8 cellular contexts compared by ENCODE assay signal in the genomic region with DNA sequence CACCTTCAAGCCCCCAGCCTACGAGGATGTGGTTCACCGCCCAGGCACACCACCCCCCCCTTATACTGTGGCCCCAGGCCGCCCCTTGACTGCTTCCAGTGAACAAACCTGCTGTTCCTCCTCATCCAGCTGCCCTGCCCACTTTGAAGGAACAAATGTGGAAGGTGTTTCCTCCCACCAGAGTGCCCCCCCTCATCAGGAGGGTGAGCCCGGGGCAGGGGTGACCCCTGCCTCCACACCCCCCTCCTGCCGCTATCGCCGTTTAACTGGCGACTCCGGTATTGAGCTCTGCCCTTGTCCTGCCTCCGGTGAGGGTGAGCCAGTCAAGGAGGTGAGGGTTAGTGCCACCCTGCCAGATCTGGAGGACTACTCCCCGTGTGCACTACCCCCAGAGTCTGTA. TPM values are rescaled to one million over a fixed set of nuclear protein-coding genes. Genes with fewer than 3 reads are reported as not detected.
DNase-seq lines count a peak whose midpoint lies in the region; ATAC-seq and TF ChIP-seq lines count a peak whose summit lies in the region.
"Not testable (repeated sequence)": the region's sequence is repeated elsewhere in the genome, so short reads cannot be mapped to it uniquely, and the experiment has no call there.

No MANE protein-coding gene starts in this region.

- H3K27me3 Mint-ChIP-seq in Calu3 (ENCODE audit: unreplicated experiment); activated CD4-positive, alpha-beta memory T cell treated with anti-CD3 and anti-CD28 coated beads for 36 hours; activated naive CD4-positive, alpha-beta T cell treated with anti-CD3 and anti-CD28 coated beads, Interleukin-2, amount 10 ng/mL, durations not matched to agents 7 days and 5 days; MCF 10A (ENCODE audit: insufficient read depth, unreplicated experiment); memory B cell; type B pancreatic cell: not testable (repeated sequence)
- H3K27me3 Mint-ChIP-seq in neural progenitor cell (ENCODE audit: insufficient read depth, low read depth) = peaks cover 17% of the 10 kb centered on the region

- not testable (repeated sequence) for H3K4me2 ChIP-seq in neural progenitor cell

- H3F3A ChIP-seq in neural progenitor cell (ENCODE audit: low read depth) = peaks cover 40% of the 10 kb centered on the region

- peak overlapping the region; percentile 94 for H3K27ac Mint-ChIP-seq in Calu3 (ENCODE audit: unreplicated experiment)
- not testable (repeated sequence) for H3K27ac Mint-ChIP-seq in activated CD4-positive, alpha-beta memory T cell treated with anti-CD3 and anti-CD28 coated beads for 36 hours; activated naive CD4-positive, alpha-beta T cell treated with anti-CD3 and anti-CD28 coated beads, Interleukin-2, amount 10 ng/mL, durations not matched to agents 7 days and 5 days; MCF 10A (ENCODE audit: low read depth, unreplicated experiment); memory B cell; neural progenitor cell
- peak overlapping the region; percentile 48 for H3K27ac Mint-ChIP-seq in type B pancreatic cell

- POLR2A ChIA-PET in RWPE1 (lab: Yijun Ruan, JAX; ENCODE audit: low non-redundant PET) = not testable (repeated sequence)
- POLR2A ChIA-PET in activated CD4-positive, alpha-beta memory T cell treated with anti-CD3 and anti-CD28 coated beads for 36 hours (lab: Charles Lee) = interaction anchor here (2.5 to 3.2 kb wide), 2 partner anchors 12 to 21 kb away, joined by 19 to 20 read pairs; a partner anchor contains a TSS
- POLR2A ChIA-PET in MCF 10A (lab: Yijun Ruan, JAX) = interaction anchor here (0.7 to 9.2 kb wide), 4 partner anchors 13 to 685 kb away, joined by 3 to 102 read pairs (median 52); a partner anchor contains a TSS

- H3K9me3 ChIP-seq in neural progenitor cell (ENCODE audit: low read depth) = not testable (repeated sequence)

- H3K36me3 Mint-ChIP-seq in Calu3 (ENCODE audit: insufficient read depth, unreplicated experiment) = peaks cover 95% of the 10 kb centered on the region
- H3K36me3 Mint-ChIP-seq in activated CD4-positive, alpha-beta memory T cell treated with anti-CD3 and anti-CD28 coated beads for 36 hours = peaks cover 19% of the 10 kb centered on the region
- H3K36me3 Mint-ChIP-seq in activated naive CD4-positive, alpha-beta T cell treated with anti-CD3 and anti-CD28 coated beads, Interleukin-2, amount 10 ng/mL, durations not matched to agents 7 days and 5 days = peaks cover 32% of the 10 kb centered on the region
- peaks cover 64% of the 10 kb centered on the region for H3K36me3 Mint-ChIP-seq in MCF 10A (ENCODE audit: insufficient read depth, unreplicated experiment)
- H3K36me3 Mint-ChIP-seq in memory B cell = peaks cover 11% of the 10 kb centered on the region
- H3K36me3 Mint-ChIP-seq in neural progenitor cell = peaks cover 12% of the 10 kb centered on the region
- H3K36me3 Mint-ChIP-seq in type B pancreatic cell = not testable (repeated sequence)

- peak overlapping the region; percentile 83 for H3K4me3 Mint-ChIP-seq in Calu3 (ENCODE audit: low read depth, unreplicated experiment)
- H3K4me3 Mint-ChIP-seq in activated CD4-positive, alpha-beta memory T cell treated with anti-CD3 and anti-CD28 coated beads for 36 hours = peak overlapping the region; percentile 87
- peak overlapping the region; percentile 56 for H3K4me3 Mint-ChIP-seq in activated naive CD4-positive, alpha-beta T cell treated with anti-CD3 and anti-CD28 coated beads, Interleukin-2, amount 10 ng/mL, durations not matched to agents 7 days and 5 days
- H3K4me3 Mint-ChIP-seq in MCF 10A (ENCODE audit: unreplicated experiment) = peak overlapping the region; percentile 98
- peak overlapping the region; percentile 21 for H3K4me3 Mint-ChIP-seq in memory B cell
- peak overlapping the region; percentile 97 for H3K4me3 Mint-ChIP-seq in neural progenitor cell
- H3K4me3 Mint-ChIP-seq in type B pancreatic cell = peak overlapping the region; percentile 95

- not testable (repeated sequence) for H3K4me3 ChIP-seq in neural progenitor cell

- ATAC-seq in memory B cell (ENCODE audit: low read depth) = not testable (repeated sequence)

- not testable (repeated sequence) for DNase-seq in Calu3; RWPE1 (ENCODE audit: low spot score); activated CD4-positive, alpha-beta memory T cell treated with anti-CD3 and anti-CD28 coated beads for 36 hours; activated naive CD4-positive, alpha-beta T cell treated with anti-CD3 and anti-CD28 coated beads, Interleukin-2, amount 10 ng/mL, durations not matched to agents 7 days and 5 days; MCF 10A (ENCODE audit: unreplicated experiment); memory B cell (ENCODE audit: low spot score in 2 of 2); neural progenitor cell (ENCODE audit: low spot score); type B pancreatic cell (ENCODE audit: extremely low spot score, unreplicated experiment)

- not testable (repeated sequence) for H3K27me3 ChIP-seq in neural progenitor cell

- peak overlapping the region; percentile 98 for H3K27ac ChIP-seq in RWPE1
- H3K27ac ChIP-seq in neural progenitor cell = not testable (repeated sequence)

- peaks cover 38% of the 10 kb centered on the region for H3K79me2 ChIP-seq in neural progenitor cell (ENCODE audit: low read depth)

- H4K20me1 ChIP-seq in neural progenitor cell (ENCODE audit: low read depth) = not testable (repeated sequence)

- BruUV-seq in Calu3 (replicated peaks; lab: Mats Ljungman, UMichigan); MCF 10A (replicated peaks; lab: Mats Ljungman, UMichigan): not testable (repeated sequence)

- intact Hi-C loops in Calu3 (cut with micrococcal nuclease; ENCODE audit: unreplicated experiment); activated CD4-positive, alpha-beta memory T cell treated with anti-CD3 and anti-CD28 coated beads for 36 hours (cut with micrococcal nuclease); MCF 10A (cut with micrococcal nuclease): not testable (repeated sequence)

- H3K4me1 ChIP-seq in neural progenitor cell = peaks cover 23% of the 10 kb centered on the region

- H3K4me1 Mint-ChIP-seq in Calu3 (ENCODE audit: low read depth, unreplicated experiment) = peaks cover 38% of the 10 kb centered on the region
- H3K4me1 Mint-ChIP-seq in activated CD4-positive, alpha-beta memory T cell treated with anti-CD3 and anti-CD28 coated beads for 36 hours (ENCODE audit: low read depth) = peaks cover 54% of the 10 kb centered on the region
- peaks cover 58% of the 10 kb centered on the region for H3K4me1 Mint-ChIP-seq in activated naive CD4-positive, alpha-beta T cell treated with anti-CD3 and anti-CD28 coated beads, Interleukin-2, amount 10 ng/mL, durations not matched to agents 7 days and 5 days
- peaks cover 39% of the 10 kb centered on the region for H3K4me1 Mint-ChIP-seq in MCF 10A (ENCODE audit: insufficient read depth, unreplicated experiment)
- H3K4me1 Mint-ChIP-seq in memory B cell = peaks cover 42% of the 10 kb centered on the region
- H3K4me1 Mint-ChIP-seq in neural progenitor cell = peaks cover 39% of the 10 kb centered on the region
- H3K4me1 Mint-ChIP-seq in type B pancreatic cell (ENCODE audit: unreplicated experiment) = peaks cover 25% of the 10 kb centered on the region

- H3K36me3 ChIP-seq in neural progenitor cell = not testable (repeated sequence)

- CTCF ChIA-PET in Calu3 (lab: Charles Lee); activated CD4-positive, alpha-beta memory T cell treated with anti-CD3 and anti-CD28 coated beads for 36 hours (lab: Charles Lee); MCF 10A (lab: Yijun Ruan, JAX): not testable (repeated sequence)
- CTCF ChIA-PET in RWPE1 (lab: Yijun Ruan, JAX) = interaction anchor here (1.5 kb wide), 1 partner anchor 72 kb away, joined by 4 read pairs; no protein-coding TSS in a partner anchor
- CTCF ChIA-PET in activated naive CD4-positive, alpha-beta T cell treated with anti-CD3 and anti-CD28 coated beads, Interleukin-2, amount 10 ng/mL, durations not matched to agents 7 days and 5 days (lab: Charles Lee) = interaction anchor here (1.8 to 2.1 kb wide), 2 partner anchors 22 to 72 kb away, joined by 5 to 7 read pairs; no protein-coding TSS in a partner anchor

- not testable (repeated sequence) for H2AFZ ChIP-seq in neural progenitor cell (replicated peaks)

- H3K9ac ChIP-seq in neural progenitor cell = not testable (repeated sequence)

- not testable (repeated sequence) for TF ChIP-seq CTCF in Calu3 (IDR thresholded peaks at IDR 0.05; ENCODE audit: unreplicated experiment); RWPE1 (conservative IDR thresholded peaks at IDR 0.05; ENCODE audit: low read depth); MCF 10A (IDR thresholded peaks at IDR 0.05; ENCODE audit: unreplicated experiment); neural progenitor cell (IDR thresholded peaks at IDR 0.05); type B pancreatic cell (conservative IDR thresholded peaks at IDR 0.05)

- not testable (repeated sequence) for H3K9me3 Mint-ChIP-seq in Calu3 (ENCODE audit: low read depth, unreplicated experiment); activated CD4-positive, alpha-beta memory T cell treated with anti-CD3 and anti-CD28 coated beads for 36 hours; activated naive CD4-positive, alpha-beta T cell treated with anti-CD3 and anti-CD28 coated beads, Interleukin-2, amount 10 ng/mL, durations not matched to agents 7 days and 5 days; MCF 10A (ENCODE audit: unreplicated experiment); memory B cell; neural progenitor cell; type B pancreatic cell

RNA-seq across cellular contexts. Expression of a gene that starts 2.0 kb away (rescaled TPM):
- total RNA-seq in Calu3 (2022) = 61.6 and 63.7 TPM in 2 replicates
- total RNA-seq in activated CD4-positive, alpha-beta memory T cell treated with anti-CD3 and anti-CD28 coated beads for 36 hours = 10 to 100 TPM; 32.9 to 35.9 TPM
- total RNA-seq in MCF 10A (2022) = 45.7 and 46.5 TPM in 2 replicates
- total RNA-seq in neural progenitor cell (ENCODE audit: low replicate concordance) = 38.2 and 132 TPM in 2 replicates
- total RNA-seq in type B pancreatic cell (ENCODE audit: low replicate concordance) = 76.7 and 121 TPM in 2 replicates

RNA-seq across cellular contexts. Expression of a gene that starts 5.0 kb away (rescaled TPM):
- 64.8 and 66.3 TPM in 2 replicates for total RNA-seq in Calu3 (2022)
- total RNA-seq in activated CD4-positive, alpha-beta memory T cell treated with anti-CD3 and anti-CD28 coated beads for 36 hours = 10 to 100 TPM; 56.5 to 58.2 TPM
- 60.4 and 67.9 TPM in 2 replicates for total RNA-seq in MCF 10A (2022)
- 32.0 and 68.3 TPM in 2 replicates for total RNA-seq in neural progenitor cell (ENCODE audit: low replicate concordance)
- total RNA-seq in type B pancreatic cell (ENCODE audit: low replicate concordance) = 60.9 and 73.1 TPM in 2 replicates

RNA-seq across cellular contexts. Expression of a gene that starts 5.3 kb away (rescaled TPM):
- total RNA-seq in Calu3 (2022) (41.7 and 42.1 TPM in 2 replicates), MCF 10A (2022) (34.6 and 36.0 TPM in 2 replicates), neural progenitor cell (ENCODE audit: low replicate concordance) (8.7 and 15.9 TPM in 2 replicates), type B pancreatic cell (ENCODE audit: low replicate concordance) (30.2 and 40.5 TPM in 2 replicates)
- total RNA-seq in activated CD4-positive, alpha-beta memory T cell treated with anti-CD3 and anti-CD28 coated beads for 36 hours = 10 to 100 TPM; 32.8 to 35.0 TPM

RNA-seq across cellular contexts. Expression of a gene that starts 12.2 kb away (rescaled TPM):
- total RNA-seq in Calu3 (2022) = 83.7 and 88.9 TPM in 2 replicates
- 100 to 1,000 TPM; 117 to 121 TPM for total RNA-seq in activated CD4-positive, alpha-beta memory T cell treated with anti-CD3 and anti-CD28 coated beads for 36 hours
- 115 and 123 TPM in 2 replicates for total RNA-seq in MCF 10A (2022)
- total RNA-seq in neural progenitor cell (ENCODE audit: low replicate concordance) = 9.8 and 22.5 TPM in 2 replicates
- 74.2 and 76.1 TPM in 2 replicates for total RNA-seq in type B pancreatic cell (ENCODE audit: low replicate concordance)

RNA-seq across cellular contexts. Expression of a gene that starts 18.5 kb away (rescaled TPM):
- total RNA-seq in Calu3 (2022) (97.6 and 103 TPM in 2 replicates), MCF 10A (2022) (49.1 and 63.0 TPM in 2 replicates), neural progenitor cell (ENCODE audit: low replicate concordance) (11.4 and 40.0 TPM in 2 replicates), type B pancreatic cell (ENCODE audit: low replicate concordance) (72.1 and 88.3 TPM in 2 replicates)
- 1 to 10 TPM; 1.4 to 1.6 TPM for total RNA-seq in activated CD4-positive, alpha-beta memory T cell treated with anti-CD3 and anti-CD28 coated beads for 36 hours

Comparison
In these comparisons a context has a peak if more than half of its experiments do, and no peak if none do; other contexts are left out.
1. H3K4me3 Mint-ChIP-seq: peak in every context shown above with its lines; median percentile 98 in MCF 10A; 97 in neural progenitor cell; 95 in type B pancreatic cell; 87 in activated CD4-positive, alpha-beta memory T cell treated with anti-CD3 and anti-CD28 coated beads for 36 hours; 83 in Calu3; 56 in activated naive CD4-positive, alpha-beta T cell treated with anti-CD3 and anti-CD28 coated beads, Interleukin-2, amount 10 ng/mL, durations not matched to agents 7 days and 5 days; 21 in memory B cell.